10 cellular contexts compared by ENCODE assay signal in the genomic region with DNA sequence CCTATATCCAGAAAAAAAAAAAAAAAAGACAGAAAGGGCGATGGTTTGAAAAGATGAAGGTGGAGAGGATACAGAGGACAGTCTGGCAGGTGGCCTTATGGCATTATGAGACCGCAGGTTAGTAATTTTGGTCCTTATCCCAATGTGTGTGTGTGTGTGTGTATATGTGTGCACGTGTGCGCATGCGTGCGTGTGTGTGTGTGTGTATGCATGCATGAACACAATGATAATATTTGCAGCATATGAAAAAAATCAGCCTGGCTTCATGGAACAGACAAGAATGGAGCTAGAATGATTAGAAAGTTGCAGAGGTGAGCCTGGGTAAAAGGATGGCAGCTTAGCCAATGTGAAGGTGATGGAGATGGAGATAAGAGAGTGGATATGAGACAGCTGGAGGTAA.
"Had no signal": no experiment of that assay in that cellular context is flagged by ENCODE, and none has a peak within 500 bp of the region (broad histone marks: within the 10 kb centered on the region; RNA-seq: fewer than 3 reads in every experiment).

No MANE protein-coding gene starts in this region.

- H3K9me3 ChIP-seq: HAP-1 had no signal

- DNase-seq: GM23248, GOT3, H7, HFFc6, KG1 had no signal

- H3K4me3 ChIP-seq: GM23248, HAP-1 had no signal

- FAIRE-seq: HepG2 had no signal

- H3K36me3 ChIP-seq: HAP-1 had no signal

- H3K9me3 Mint-ChIP-seq: IgD-negative memory B cell had no signal

- H3K27ac ChIP-seq: GM23248, HL-60 had no signal

- H3K27ac Mint-ChIP-seq: HFFc6 had no signal

- H3K9ac ChIP-seq: GM23248 had no signal

- H3K4me3 Mint-ChIP-seq: HFFc6, IgD-negative memory B cell had no signal

- H3K36me3 Mint-ChIP-seq: IgD-negative memory B cell had no signal

- H2AFZ ChIP-seq: GM23248 had no signal

- H3K4me1 ChIP-seq: HAP-1 had no signal

- ATAC-seq: HCT116, HepG2 had no signal
